10 cellular contexts compared by ENCODE assay signal in the genomic region with DNA sequence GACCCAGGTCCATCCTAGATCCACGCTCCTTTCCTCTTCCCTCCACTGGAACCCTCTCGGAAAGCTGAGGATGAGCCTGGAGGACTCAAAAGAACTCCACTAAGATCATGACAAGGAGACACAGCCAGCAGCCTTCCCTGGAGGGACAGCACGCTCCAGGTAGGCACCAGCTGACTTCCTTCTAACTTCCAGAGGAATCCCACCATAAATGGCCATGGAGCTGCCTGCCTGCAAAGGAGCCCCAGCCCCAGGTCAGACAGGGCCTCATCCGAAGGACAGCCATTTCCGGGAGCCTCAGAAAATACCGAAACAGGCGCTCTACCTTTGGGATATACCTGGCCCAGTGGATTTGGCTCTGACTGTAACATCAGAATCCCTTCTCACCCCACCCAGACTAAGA. TPM values are rescaled to one million over a fixed set of nuclear protein-coding genes. Genes with fewer than 3 reads are reported as not detected.
A peak's percentile ranks its signal among the peaks of the same experiment; 100 is the strongest.
DNase-seq lines count a peak whose midpoint lies in the region; ATAC-seq and TF ChIP-seq lines count a peak whose summit lies in the region.
"Had no signal": no experiment of that assay in that cellular context is flagged by ENCODE, and none has a peak within 500 bp of the region (broad histone marks: within the 10 kb centered on the region; RNA-seq: fewer than 3 reads in every experiment).

No MANE protein-coding gene starts in this region.

- peaks cover 30% of the 10 kb centered on the region for H3K36me3 Mint-ChIP-seq in WTC11

- ATAC-seq in WTC11 (no peak), HG03354 (IDR thresholded peaks at IDR 0.05; ENCODE audit: poor library complexity, severe bottlenecking, unreplicated experiment) (no peak), HG03025 (IDR thresholded peaks at IDR 0.05; ENCODE audit: low FRiP score, unreplicated experiment) (no peak)

- TF ChIP-seq CTCF in OCI-LY7 (conservative IDR thresholded peaks at IDR 0.05; ENCODE audit: low read length) = no peak
- TF ChIP-seq CTCF in fibroblast of the aortic adventitia (IDR thresholded peaks at IDR 0.05; ENCODE audit: insufficient read depth, low read length) = no peak
- TF ChIP-seq CTCF in WTC11 (IDR thresholded peaks at IDR 0.05) = no peak

- POLR2A ChIA-PET in OCI-LY7 (lab: Charles Lee) = interaction anchor here (0.9 to 2.8 kb wide), 2 partner anchors 16 to 17 kb away, joined by 3 to 17 read pairs; partner anchors contain the start of gene ZNF672
- POLR2A ChIA-PET in WTC11 (lab: Charles Lee) = no interaction called here

- intact Hi-C loops in OCI-LY7 (cut with micrococcal nuclease; ENCODE audit: unreplicated experiment) = no loop called here

- peaks cover 10% of the 10 kb centered on the region; the same call in 1 of the 2 replicates for H3K79me2 ChIP-seq in OCI-LY7 (ENCODE audit: insufficient read depth, low read depth, low read length)

- H3K4me2 ChIP-seq in OCI-LY7 (ENCODE audit: low read length) (peak overlapping the region; percentile 82), skeletal muscle satellite cell (ENCODE audit: low read length) (peak overlapping the region; percentile 69)
- H3K4me2 ChIP-seq: neural progenitor cell had no signal

- H3K4me1 ChIP-seq in OCI-LY7 (ENCODE audit: insufficient read depth, low read length, poor library complexity, severe bottlenecking) = peaks cover 44% of the 10 kb centered on the region
- H3K4me1 ChIP-seq in skeletal muscle satellite cell (ENCODE audit: control insufficient read depth, insufficient read depth, low read length) = peaks cover 52% of the 10 kb centered on the region

- no peak overlapping the region for H3K4me3 Mint-ChIP-seq in WTC11
- H3K4me3 Mint-ChIP-seq: neural progenitor cell had no signal

- H3K27me3 Mint-ChIP-seq in WTC11 (ENCODE audit: low read depth) = no peaks in the 10 kb centered on the region

- H3K9me3 Mint-ChIP-seq in WTC11 = no peaks in the 10 kb centered on the region
- H3K9me3 Mint-ChIP-seq: neural progenitor cell had no signal

- CTCF ChIA-PET in OCI-LY7 (lab: Charles Lee; ENCODE audit: unreplicated experiment) (no interaction called here), WTC11 (lab: Charles Lee) (no interaction called here)

- H3K4me1 Mint-ChIP-seq in WTC11 = peaks cover 28% of the 10 kb centered on the region

- no peak overlapping the region for H2AFZ ChIP-seq in OCI-LY7 (ENCODE audit: low read length)
- H2AFZ ChIP-seq: neural progenitor cell had no signal

- no TSS peak for BruUV-seq in OCI-LY7 (replicated peaks; lab: Mats Ljungman, UMichigan)

- no peak overlapping the region for H3K27ac Mint-ChIP-seq in WTC11
- H3K27ac Mint-ChIP-seq: neural progenitor cell had no signal

- H3K9me3 ChIP-seq in OCI-LY7 (ENCODE audit: low read length) (no peaks in the 10 kb centered on the region), skeletal muscle satellite cell (replicated peaks; ENCODE audit: low read length) (no peaks in the 10 kb centered on the region)

- DNase-seq in activated CD4-positive, alpha-beta T cell treated with anti-CD3 and anti-CD28 coated beads for 1 hour = peak; percentile 2
- DNase-seq in activated CD4-positive, alpha-beta T cell treated with anti-CD3 and anti-CD28 coated beads, Interleukin-2, amount 50 U/mL, for 4 hours = no peak
- DNase-seq in OCI-LY7 (ENCODE audit: low spot score) (no peak), fibroblast of the aortic adventitia (ENCODE audit: low read depth) (no peak), WTC11 (ENCODE audit: low spot score) (no peak)
- DNase-seq: glutamatergic neuron had no signal

- H3K4me3 ChIP-seq in OCI-LY7 (ENCODE audit: low read depth, low read length, poor library complexity, severe bottlenecking) (no peak overlapping the region), fibroblast of the aortic adventitia (ENCODE audit: low read depth, low read length) (peak overlapping the region; percentile 9), skeletal muscle satellite cell (ENCODE audit: low read length) (peak overlapping the region; percentile 58)
- H3K4me3 ChIP-seq: neural progenitor cell had no signal

- H3K36me3 ChIP-seq in OCI-LY7 (ENCODE audit: insufficient read depth, low read length) (peaks cover 33% of the 10 kb centered on the region), skeletal muscle satellite cell (ENCODE audit: insufficient read depth, low read length) (peaks cover 59% of the 10 kb centered on the region)
- H3K36me3 ChIP-seq: neural progenitor cell had no signal

- H3K9me2 ChIP-seq in OCI-LY7 (ENCODE audit: insufficient read depth, low read length) = no peaks in the 10 kb centered on the region

- no peak overlapping the region for H3K27ac ChIP-seq in OCI-LY7 (ENCODE audit: low read depth, low read length, poor library complexity, severe bottlenecking)
- H3K27ac ChIP-seq: neural progenitor cell had no signal

- no peaks in the 10 kb centered on the region for H3K27me3 ChIP-seq in skeletal muscle satellite cell (ENCODE audit: control insufficient read depth, insufficient read depth, low read length)
- H3K27me3 ChIP-seq: neural progenitor cell had no signal

- peak overlapping the region; percentile 66 for H3K9ac ChIP-seq in skeletal muscle satellite cell (ENCODE audit: low read depth, low read length)
- H3K9ac ChIP-seq: neural progenitor cell had no signal

- H4K20me1 ChIP-seq in OCI-LY7 (ENCODE audit: insufficient read depth, low read length) = no peaks in the 10 kb centered on the region

TF ChIP-seq in WTC11, 78 proteins besides CTCF, POLR2A, EP300 and RAD21:
- TF ChIP-seq TEAD1 (CRISPR knock-in tag; IDR thresholded peaks at IDR 0.05) = no peak
- TF ChIP-seq, protein P1, sequence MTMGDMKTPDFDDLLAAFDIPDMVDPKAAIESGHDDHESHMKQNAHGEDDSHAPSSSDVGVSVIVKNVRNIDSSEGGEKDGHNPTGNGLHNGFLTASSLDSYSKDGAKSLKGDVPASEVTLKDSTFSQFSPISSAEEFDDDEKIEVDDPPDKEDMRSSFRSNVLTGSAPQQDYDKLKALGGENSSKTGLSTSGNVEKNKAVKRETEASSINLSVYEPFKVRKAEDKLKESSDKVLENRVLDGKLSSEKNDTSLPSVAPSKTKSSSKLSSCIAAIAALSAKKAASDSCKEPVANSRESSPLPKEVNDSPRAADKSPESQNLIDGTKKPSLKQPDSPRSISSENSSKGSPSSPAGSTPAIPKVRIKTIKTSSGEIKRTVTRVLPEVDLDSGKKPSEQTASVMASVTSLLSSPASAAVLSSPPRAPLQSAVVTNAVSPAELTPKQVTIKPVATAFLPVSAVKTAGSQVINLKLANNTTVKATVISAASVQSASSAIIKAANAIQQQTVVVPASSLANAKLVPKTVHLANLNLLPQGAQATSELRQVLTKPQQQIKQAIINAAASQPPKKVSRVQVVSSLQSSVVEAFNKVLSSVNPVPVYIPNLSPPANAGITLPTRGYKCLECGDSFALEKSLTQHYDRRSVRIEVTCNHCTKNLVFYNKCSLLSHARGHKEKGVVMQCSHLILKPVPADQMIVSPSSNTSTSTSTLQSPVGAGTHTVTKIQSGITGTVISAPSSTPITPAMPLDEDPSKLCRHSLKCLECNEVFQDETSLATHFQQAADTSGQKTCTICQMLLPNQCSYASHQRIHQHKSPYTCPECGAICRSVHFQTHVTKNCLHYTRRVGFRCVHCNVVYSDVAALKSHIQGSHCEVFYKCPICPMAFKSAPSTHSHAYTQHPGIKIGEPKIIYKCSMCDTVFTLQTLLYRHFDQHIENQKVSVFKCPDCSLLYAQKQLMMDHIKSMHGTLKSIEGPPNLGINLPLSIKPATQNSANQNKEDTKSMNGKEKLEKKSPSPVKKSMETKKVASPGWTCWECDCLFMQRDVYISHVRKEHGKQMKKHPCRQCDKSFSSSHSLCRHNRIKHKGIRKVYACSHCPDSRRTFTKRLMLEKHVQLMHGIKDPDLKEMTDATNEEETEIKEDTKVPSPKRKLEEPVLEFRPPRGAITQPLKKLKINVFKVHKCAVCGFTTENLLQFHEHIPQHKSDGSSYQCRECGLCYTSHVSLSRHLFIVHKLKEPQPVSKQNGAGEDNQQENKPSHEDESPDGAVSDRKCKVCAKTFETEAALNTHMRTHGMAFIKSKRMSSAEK (CRISPR knock-in tag; IDR thresholded peaks at IDR 0.05; ENCODE audit: borderline replicate concordance) = no peak
- no peak for TF ChIP-seq ZNF423 (CRISPR knock-in tag; IDR thresholded peaks at IDR 0.05)
- TF ChIP-seq TP53 (CRISPR knock-in tag; IDR thresholded peaks at IDR 0.05) = no peak
- no peak for TF ChIP-seq NR3C1 (CRISPR knock-in tag; conservative IDR thresholded peaks at IDR 0.05; ENCODE audit: low read depth)
- TF ChIP-seq RELA (CRISPR knock-in tag; IDR thresholded peaks at IDR 0.05; ENCODE audit: borderline replicate concordance) = no peak
- no peak for TF ChIP-seq NFE2L1 (CRISPR knock-in tag; IDR thresholded peaks at IDR 0.05)
- no peak for TF ChIP-seq ERG (CRISPR knock-in tag; IDR thresholded peaks at IDR 0.05)
- TF ChIP-seq MYBL2 (CRISPR knock-in tag; IDR thresholded peaks at IDR 0.05) = no peak
- no peak for TF ChIP-seq NFATC4 (CRISPR knock-in tag; IDR thresholded peaks at IDR 0.05)

RNA-seq across cellular contexts. Expression of gene SH3BP5L, which starts 4.1 kb away (rescaled TPM):
- 14.5 and 16.9 TPM in 2 replicates for total RNA-seq in OCI-LY7 (2014; rRNA removed; shearing (Covaris generic))
- total RNA-seq in OCI-LY7 (2022) (21.8 and 24.5 TPM in 2 replicates), fibroblast of the aortic adventitia (ENCODE audit: low replicate concordance) (20.2 and 21.8 TPM in 2 replicates), WTC11 (2021) (28.3 to 32.9 TPM (median 28.3 TPM) in 3 replicates)
- total RNA-seq in skeletal muscle satellite cell (2012; rRNA removed) = 19.0 and 27.3 TPM in 2 replicates

RNA-seq across cellular contexts. Expression of gene ZNF672, which starts 16.4 kb away (rescaled TPM):
- 45.7 and 56.1 TPM in 2 replicates for total RNA-seq in OCI-LY7 (2014; rRNA removed; shearing (Covaris generic))
- total RNA-seq in OCI-LY7 (2022) (50.0 and 52.7 TPM in 2 replicates), fibroblast of the aortic adventitia (ENCODE audit: low replicate concordance) (12.9 and 14.0 TPM in 2 replicates), WTC11 (2021) (34.1 to 37.9 TPM (median 34.6 TPM) in 3 replicates)
- 12.4 and 15.5 TPM in 2 replicates for total RNA-seq in skeletal muscle satellite cell (2012; rRNA removed)

RNA-seq across cellular contexts. Expression of gene ZNF692, which starts 37.2 kb away (rescaled TPM):
- total RNA-seq in OCI-LY7 (2014; rRNA removed; shearing (Covaris generic)) = 49.7 and 65.0 TPM in 2 replicates
- total RNA-seq in OCI-LY7 (2022) = 66.2 and 67.4 TPM in 2 replicates
- 8.9 and 9.6 TPM in 2 replicates for total RNA-seq in fibroblast of the aortic adventitia (ENCODE audit: low replicate concordance)
- total RNA-seq in skeletal muscle satellite cell (2012; rRNA removed) = 11.4 and 19.4 TPM in 2 replicates
- total RNA-seq in WTC11 (2021) = 50.7 to 59.1 TPM (median 56.0 TPM) in 3 replicates
